In the genomic region with DNA sequence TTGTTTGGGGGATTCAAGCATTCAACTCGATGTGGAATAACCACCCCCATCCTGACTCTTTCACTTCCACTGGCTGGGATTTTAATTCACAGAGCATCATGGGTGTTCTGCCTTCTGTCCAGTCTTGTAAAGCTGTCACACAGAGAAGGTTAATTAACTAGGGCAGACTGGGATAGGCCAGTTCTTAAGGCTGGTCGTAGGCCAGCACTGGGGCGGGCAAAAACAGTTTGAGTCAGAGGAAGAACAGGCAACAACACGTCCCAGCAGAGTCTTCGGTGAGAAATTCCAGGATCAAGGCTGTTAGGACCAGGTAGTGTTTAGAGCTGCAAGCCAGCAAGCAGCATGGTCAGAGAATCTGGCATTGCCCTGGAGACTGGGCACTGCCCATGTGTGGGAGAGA, we compare ENCODE assay signal across 12 cellular contexts. TPM values are rescaled to one million over a fixed set of nuclear protein-coding genes. Genes with fewer than 3 reads are reported as not detected.
DNase-seq lines count a peak whose midpoint lies in the region; ATAC-seq, FAIRE-seq and TF ChIP-seq lines count a peak whose summit lies in the region.
"Had no signal": no experiment of that assay in that cellular context is flagged by ENCODE, and none has a peak within 500 bp of the region (broad histone marks: within the 10 kb centered on the region; RNA-seq: fewer than 3 reads in every experiment).

No MANE protein-coding gene starts in this region.

- H3K27ac Mint-ChIP-seq in naive thymus-derived CD8-positive, alpha-beta T cell: peak overlapping the region in 1 of 10 donors; percentile 21

- no peak for TF ChIP-seq CTCF in colonic mucosa (IDR thresholded peaks at IDR 0.05)
- no peak for TF ChIP-seq CTCF in kidney (IDR thresholded peaks at IDR 0.05; ENCODE audit: borderline replicate concordance, extremely low read depth, insufficient read depth)
- TF ChIP-seq CTCF in testis (IDR thresholded peaks at IDR 0.05): no peak
- no peak for TF ChIP-seq CTCF in thyroid gland (IDR thresholded peaks at IDR 0.05)

- peak; percentile 67 for FAIRE-seq in kidney (lab: Jason Lieb, UNC)
- FAIRE-seq: islet of Langerhans, RCC 7860 had no signal

- peaks cover 6% of the 10 kb centered on the region for H3K27me3 ChIP-seq in colonic mucosa
- H3K27me3 ChIP-seq in testis: no peaks in the 10 kb centered on the region
- no peaks in the 10 kb centered on the region for H3K27me3 ChIP-seq in thyroid gland

- peaks cover 9 to 28% (median 16%) of the 10 kb centered on the region in 4 donors for H3K4me1 Mint-ChIP-seq in naive thymus-derived CD8-positive, alpha-beta T cell

- H3K4me1 ChIP-seq in colonic mucosa (no peaks in the 10 kb centered on the region), kidney (ENCODE audit: control insufficient read depth in 1 of 2, insufficient read depth in 1 of 2, low read depth in 1 of 2, low read length in 2 of 2) (peaks cover 8 to 11% of the 10 kb centered on the region in 2 donors), testis (peaks cover 3% of the 10 kb centered on the region), thyroid gland (peaks cover 0 to 13% of the 10 kb centered on the region in 2 donors)

- no peaks in the 10 kb centered on the region for H3K36me3 ChIP-seq in colonic mucosa
- H3K36me3 ChIP-seq in kidney (ENCODE audit: control insufficient read depth in 1 of 2, insufficient read depth in 2 of 2, low read length in 2 of 2): peaks cover 0 to 11% of the 10 kb centered on the region in 2 donors
- no peaks in the 10 kb centered on the region for H3K36me3 ChIP-seq in testis (ENCODE audit: low read depth, missing control alignments)
- H3K36me3 ChIP-seq in thyroid gland: no peaks in the 10 kb centered on the region

- H3K27ac ChIP-seq in colonic mucosa (no peak overlapping the region), kidney (ENCODE audit: low read depth in 2 of 2, low read length in 2 of 2) (peak overlapping the region; percentile 26 to 62), testis (no peak overlapping the region), thyroid gland (peak overlapping the region in 1 of 3 donors; percentile 13)

- peaks cover 14 to 40% (median 20%) of the 10 kb centered on the region in 5 donors for H3K27me3 Mint-ChIP-seq in naive thymus-derived CD8-positive, alpha-beta T cell

- no peak for ATAC-seq in naive thymus-derived CD8-positive, alpha-beta T cell
- ATAC-seq in HG03378 (IDR thresholded peaks at IDR 0.05; ENCODE audit: unreplicated experiment): no peak

- WGBS in testis, 2 donors: 44 to 52% methylated on average over 5 of the region's 5 CpGs
- WGBS in thyroid gland, 2 donors: 48 to 62% methylated on average over 5 of the region's 5 CpGs

- H3K4me3 ChIP-seq in colonic mucosa: no peak overlapping the region
- H3K4me3 ChIP-seq in kidney (ENCODE audit: low read length in 2 of 2): no peak overlapping the region
- H3K4me3 ChIP-seq in testis: no peak overlapping the region
- H3K4me3 ChIP-seq in thyroid gland (replicated peaks in 1 of 3): no peak overlapping the region

- H3K9ac ChIP-seq in colonic mucosa (ENCODE audit: low read depth in 2 of 2, low read length in 2 of 2): no peak overlapping the region
- H3K9ac ChIP-seq in kidney (ENCODE audit: low read length in 2 of 2): no peak overlapping the region

- H3K9me3 ChIP-seq in colonic mucosa (no peaks in the 10 kb centered on the region), kidney (ENCODE audit: control insufficient read depth in 1 of 2, low read length in 2 of 2) (no peaks in the 10 kb centered on the region), testis (no peaks in the 10 kb centered on the region), thyroid gland (no peaks in the 10 kb centered on the region)

- H3K9me3 Mint-ChIP-seq in naive thymus-derived CD8-positive, alpha-beta T cell: no peaks in the 10 kb centered on the region

- POLR2A ChIA-PET in naive thymus-derived CD8-positive, alpha-beta T cell (lab: Charles Lee): no interaction called here

- no peaks in the 10 kb centered on the region for H3K36me3 Mint-ChIP-seq in naive thymus-derived CD8-positive, alpha-beta T cell

- intact Hi-C loops in colonic mucosa (cut with DNase I) (no loop called here), kidney (cut with DNase I) (no loop called here), testis (cut with DNase I; ENCODE audit: low total_unique reads) (loop anchor here (10.0 kb wide), 1 partner anchor 162 kb away; no protein-coding TSS in a partner anchor), thyroid gland (cut with DNase I) (no loop called here)

- peak overlapping the region in 1 of 10 donors; percentile 4 for H3K4me3 Mint-ChIP-seq in naive thymus-derived CD8-positive, alpha-beta T cell

- TF ChIP-seq POLR2A in testis (IDR thresholded peaks at IDR 0.05) (no peak), thyroid gland (IDR thresholded peaks at IDR 0.05) (no peak)

- DNase-seq in LHCN-M2 (ENCODE audit: low read depth) (peak; percentile 67), colonic mucosa (peak; percentile 23), kidney (peak; percentile 85), testis (peak; percentile 34), thyroid gland (no peak)
- DNase-seq in stimulated activated CD4-positive, alpha-beta T cell treated with anti-CD3 and anti-CD28 coated beads, Interleukin-12 subunit alpha, Interleukin-12 subunit beta, amount 100 ng/mL, for 4 hours: no peak
- no peak for DNase-seq in naive thymus-derived CD8-positive, alpha-beta T cell
- DNase-seq: activated CD4-positive, alpha-beta T cell treated with anti-CD3 and anti-CD28 coated beads, Interleukin-2, amount 50 U/mL, for 1 hour; NCI-H1417 had no signal

RNA-seq across cellular contexts. Expression of a gene that starts 4.0 kb away (rescaled TPM):
- total RNA-seq in LHCN-M2 (2014; rRNA removed) (0.51 and 0.63 TPM in 2 replicates), colonic mucosa (10 to 100 TPM; 29.8 to 50.1 TPM), kidney (45.0 TPM), testis (10 to 100 TPM; 10.8 to 20.3 TPM), thyroid gland (10 to 100 TPM; 19.4 to 28.7 (median 21.8) TPM)
- polyA plus RNA-seq in LHCN-M2 (2012): 0.34 TPM
- polyA plus RNA-seq in kidney (ENCODE audit: insufficient read depth, low read depth, low replicate concordance) (37.6 TPM), testis (ENCODE audit: insufficient read depth, low read depth, low replicate concordance) (2.3 TPM)
- under 1 TPM; 0.19 to 0.23 TPM for total RNA-seq in naive thymus-derived CD8-positive, alpha-beta T cell
- polyA plus RNA-seq in naive thymus-derived CD8-positive, alpha-beta T cell: not detected

Comparison
In these comparisons a context has a peak if more than half of its experiments do, and no peak if none do; other contexts are left out.
1. DNase-seq: peak in LHCN-M2 (single experiment), colonic mucosa (single experiment), kidney (single experiment) and testis (single experiment); none in thyroid gland (0 of 2), stimulated activated CD4-positive, alpha-beta T cell treated with anti-CD3 and anti-CD28 coated beads, Interleukin-12 subunit alpha, Interleukin-12 subunit beta, amount 100 ng/mL, for 4 hours (single experiment) and naive thymus-derived CD8-positive, alpha-beta T cell (0 of 10).
2. H3K27ac ChIP-seq: peak in kidney (2 of 2); none in colonic mucosa (single experiment) and testis (0 of 2).